10 cellular contexts compared by ENCODE assay signal in the genomic region with DNA sequence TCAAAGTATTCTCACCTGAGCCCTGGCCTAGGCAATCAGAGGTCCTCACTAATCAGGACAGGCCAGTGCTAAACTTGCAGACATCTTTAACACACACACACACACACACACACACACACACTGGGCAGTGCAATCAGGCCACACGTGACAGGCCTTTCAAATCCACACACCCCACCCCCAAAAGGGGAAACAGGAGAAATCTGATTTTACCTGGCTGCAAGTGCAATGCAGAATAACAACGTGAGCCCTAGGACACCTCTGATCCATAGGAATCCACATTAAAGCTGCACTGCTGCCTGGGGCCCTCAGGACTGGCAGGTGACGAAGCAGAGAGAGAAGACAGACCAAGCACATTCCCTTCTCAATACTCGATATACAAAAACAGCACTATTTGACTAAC.
A peak's percentile ranks its signal among the peaks of the same experiment; 100 is the strongest.
DNase-seq lines count a peak whose midpoint lies in the region; ATAC-seq, FAIRE-seq and TF ChIP-seq lines count a peak whose summit lies in the region.
"Had no signal": no experiment of that assay in that cellular context is flagged by ENCODE, and none has a peak within 500 bp of the region (broad histone marks: within the 10 kb centered on the region; RNA-seq: fewer than 3 reads in every experiment).

No MANE protein-coding gene starts in this region.

- H3K27ac ChIP-seq in HepG2 (ENCODE audit: extremely low read length, insufficient read depth, low read length) (peak overlapping the region; percentile 41), thoracic aorta (peak overlapping the region; percentile 18 to 21)

- 81% methylated on average over 4 of the region's 4 CpGs for WGBS in HepG2 (ENCODE audit: low lambda C conversion rate)

- H3K4me3 ChIP-seq in HepG2 (replicated peaks in 1 of 3; ENCODE audit: insufficient read depth in 1 of 3, low read depth in 2 of 3, low read length in 3 of 3) (no peak overlapping the region), thoracic aorta (peak overlapping the region; percentile 11), mucosa of descending colon (no peak overlapping the region)

- peaks cover 36% of the 10 kb centered on the region for H3K79me2 ChIP-seq in HepG2 (ENCODE audit: insufficient read depth, low read length)

- TF ChIP-seq CTCF in HepG2 (CRISPR knock-in tag; IDR thresholded peaks at IDR 0.05) (no peak), thoracic aorta (IDR thresholded peaks at IDR 0.05) (no peak), mucosa of descending colon (IDR thresholded peaks at IDR 0.05) (no peak)

- TF ChIP-seq EP300 in HepG2 (IDR thresholded peaks at IDR 0.05; ENCODE audit: low read depth in 2 of 2, low read length in 2 of 2) (no peak), HepG2 (CRISPR knock-in tag; IDR thresholded peaks at IDR 0.05; ENCODE audit: borderline replicate concordance) (no peak)

- no peak for TF ChIP-seq RAD21 in HepG2 (CRISPR knock-in tag; IDR thresholded peaks at IDR 0.05)

- in situ Hi-C loops in HepG2 (cut with HindIII; ENCODE audit: extremely low pct_ligation_motif_present, low pct_unique_long_range_greater_than_20kb): no loop called here

- H3K36me3 ChIP-seq in HepG2 (replicated peaks in 1 of 2; ENCODE audit: control insufficient read depth in 1 of 2, insufficient read depth in 2 of 2, low read length in 2 of 2) (no peaks in the 10 kb centered on the region; a peak in 1 of 5 replicates), thoracic aorta (no peaks in the 10 kb centered on the region), mucosa of descending colon (ENCODE audit: low read depth) (no peaks in the 10 kb centered on the region)

- H2AFZ ChIP-seq in HepG2 (ENCODE audit: low read length): no peak overlapping the region

- CTCF ChIA-PET in HepG2 (lab: Yijun Ruan, JAX; ENCODE audit: low intra/inter-chr PET ratio, low total read pairs): interaction anchor here (1.4 kb wide), 1 partner anchor 19 kb away, joined by 6 read pairs; no protein-coding TSS in a partner anchor

- peaks cover 98% of the 10 kb centered on the region for H3K4me1 Mint-ChIP-seq in activated naive CD4-positive, alpha-beta T cell treated with anti-CD3 and anti-CD28 coated beads, Interleukin-2, amount 50 U/mL, for 24 hours

- H3K27ac Mint-ChIP-seq in activated naive CD4-positive, alpha-beta T cell treated with anti-CD3 and anti-CD28 coated beads, Interleukin-2, amount 50 U/mL, for 24 hours: peak overlapping the region; percentile 96
- peak overlapping the region; percentile 46 to 81 for H3K27ac Mint-ChIP-seq in activated naive CD4-positive, alpha-beta T cell treated with anti-CD3 and anti-CD28 coated beads, Interleukin-2, amount 50 U/mL, for 72 hours

- H3K27me3 ChIP-seq in HepG2 (ENCODE audit: control insufficient read depth in 1 of 2, insufficient read depth in 2 of 2, low read length in 2 of 2) (no peaks in the 10 kb centered on the region), thoracic aorta (replicated peaks; ENCODE audit: insufficient read depth) (no peaks in the 10 kb centered on the region)

- H3K27me3 Mint-ChIP-seq in activated naive CD4-positive, alpha-beta T cell treated with anti-CD3 and anti-CD28 coated beads, Interleukin-2, amount 50 U/mL, for 24 hours: no peaks in the 10 kb centered on the region

- H3K36me3 Mint-ChIP-seq in activated naive CD4-positive, alpha-beta T cell treated with anti-CD3 and anti-CD28 coated beads, Interleukin-2, amount 50 U/mL, for 24 hours: peaks cover 31% of the 10 kb centered on the region
- peaks cover 17 to 59% of the 10 kb centered on the region in 2 donors for H3K36me3 Mint-ChIP-seq in activated naive CD4-positive, alpha-beta T cell treated with anti-CD3 and anti-CD28 coated beads, Interleukin-2, amount 50 U/mL, for 72 hours

- ATAC-seq in activated naive CD4-positive, alpha-beta T cell treated with anti-CD3 and anti-CD28 coated beads, Interleukin-2, amount 50 U/mL, for 72 hours: no peak
- ATAC-seq in HepG2 (peak; percentile 39), thoracic aorta (ENCODE audit: insufficient number of reproducible peaks, low FRiP score, low read depth) (no peak), HG02885 (IDR thresholded peaks at IDR 0.05; ENCODE audit: poor library complexity, unreplicated experiment) (no peak), mucosa of descending colon (no peak)

- FAIRE-seq in HepG2 (lab: Jason Lieb, UNC): no peak
- FAIRE-seq in GM19239 (lab: Jason Lieb, UNC): no peak
- FAIRE-seq: frontal cortex had no signal

- BruUV-seq in HepG2 (replicated peaks; lab: Mats Ljungman, UMichigan): no TSS peak

- H3K4me3 Mint-ChIP-seq in activated naive CD4-positive, alpha-beta T cell treated with anti-CD3 and anti-CD28 coated beads, Interleukin-2, amount 50 U/mL, for 24 hours: peak overlapping the region; percentile 53

- H3K9me3 ChIP-seq in HepG2 (ENCODE audit: low read length): no peaks in the 10 kb centered on the region
- no peaks in the 10 kb centered on the region for H3K9me3 ChIP-seq in thoracic aorta
- H3K9me3 ChIP-seq in mucosa of descending colon: no peaks in the 10 kb centered on the region

- intact Hi-C loops in HepG2 (cut with micrococcal nuclease; ENCODE audit: unreplicated experiment): loop anchor here (1.0 kb wide), 1 partner anchor 57 kb away; no protein-coding TSS in a partner anchor
- intact Hi-C loops in mucosa of descending colon (cut with DNase I, micrococcal nuclease): no loop called here

- H3K9ac ChIP-seq in HepG2 (ENCODE audit: insufficient read depth, low read depth, low read length): no peak overlapping the region

- H4K20me1 ChIP-seq in HepG2 (ENCODE audit: insufficient read depth, low read length): peaks cover 3% of the 10 kb centered on the region; the same call in 1 of the 2 replicates

- POLR2A ChIA-PET in HepG2 (lab: Yijun Ruan, JAX): interaction anchor here (0.9 kb wide), 1 partner anchor 12 kb away, joined by 3 read pairs; no protein-coding TSS in a partner anchor

- TF ChIP-seq POLR2A in HepG2 (IDR thresholded peaks at IDR 0.05; ENCODE audit: insufficient read depth in 1 of 2, low read depth in 2 of 2, low read length in 2 of 2): no peak

- DNase-seq in activated naive CD4-positive, alpha-beta T cell treated with anti-CD3 and anti-CD28 coated beads, Interleukin-2, amount 50 U/mL, for 16 hours: no peak
- no peak for DNase-seq in activated naive CD4-positive, alpha-beta T cell treated with anti-CD3 and anti-CD28 coated beads, Interleukin-2, amount 50 U/mL, for 72 hours (ENCODE audit: low spot score in 2 of 2)
- DNase-seq in HepG2 (ENCODE audit: low spot score) (no peak), thoracic aorta (ENCODE audit: low spot score) (no peak), GM19239 (ENCODE audit: insufficient read length, low spot score) (no peak), mucosa of descending colon (no peak)
- DNase-seq: AML-193 had no signal

- H3K4me2 ChIP-seq in HepG2 (ENCODE audit: low read depth, low read length): peak overlapping the region; percentile 50

- H3K4me1 ChIP-seq in HepG2 (ENCODE audit: insufficient read depth, low read length) (peaks cover 73% of the 10 kb centered on the region), thoracic aorta (ENCODE audit: control insufficient read depth in 1 of 2, low read depth in 2 of 2) (peaks cover 17 to 44% of the 10 kb centered on the region in 2 donors), mucosa of descending colon (ENCODE audit: low read depth) (peaks cover 36% of the 10 kb centered on the region)

- peaks cover 6% of the 10 kb centered on the region for H3K9me3 Mint-ChIP-seq in activated naive CD4-positive, alpha-beta T cell treated with anti-CD3 and anti-CD28 coated beads, Interleukin-2, amount 50 U/mL, for 24 hours
- H3K9me3 Mint-ChIP-seq in activated naive CD4-positive, alpha-beta T cell treated with anti-CD3 and anti-CD28 coated beads, Interleukin-2, amount 50 U/mL, for 72 hours: peaks cover 0 to 5% of the 10 kb centered on the region in 2 donors

TF ChIP-seq in HepG2, 621 proteins besides CTCF, POLR2A, EP300 and RAD21 (continues in another document):
- TF ChIP-seq RORA (CRISPR knock-in tag; IDR thresholded peaks at IDR 0.05) (no peak), CERS6 (CRISPR knock-in tag; IDR thresholded peaks at IDR 0.05) (no peak), ZNF367 (CRISPR knock-in tag; IDR thresholded peaks at IDR 0.05; ENCODE audit: borderline replicate concordance) (no peak), ZNF605 (CRISPR knock-in tag; IDR thresholded peaks at IDR 0.05) (no peak), IKZF4 (CRISPR knock-in tag; IDR thresholded peaks at IDR 0.05; ENCODE audit: borderline replicate concordance, low read depth, not compliant biosample characterization) (no peak)
- TF ChIP-seq, protein P1, sequence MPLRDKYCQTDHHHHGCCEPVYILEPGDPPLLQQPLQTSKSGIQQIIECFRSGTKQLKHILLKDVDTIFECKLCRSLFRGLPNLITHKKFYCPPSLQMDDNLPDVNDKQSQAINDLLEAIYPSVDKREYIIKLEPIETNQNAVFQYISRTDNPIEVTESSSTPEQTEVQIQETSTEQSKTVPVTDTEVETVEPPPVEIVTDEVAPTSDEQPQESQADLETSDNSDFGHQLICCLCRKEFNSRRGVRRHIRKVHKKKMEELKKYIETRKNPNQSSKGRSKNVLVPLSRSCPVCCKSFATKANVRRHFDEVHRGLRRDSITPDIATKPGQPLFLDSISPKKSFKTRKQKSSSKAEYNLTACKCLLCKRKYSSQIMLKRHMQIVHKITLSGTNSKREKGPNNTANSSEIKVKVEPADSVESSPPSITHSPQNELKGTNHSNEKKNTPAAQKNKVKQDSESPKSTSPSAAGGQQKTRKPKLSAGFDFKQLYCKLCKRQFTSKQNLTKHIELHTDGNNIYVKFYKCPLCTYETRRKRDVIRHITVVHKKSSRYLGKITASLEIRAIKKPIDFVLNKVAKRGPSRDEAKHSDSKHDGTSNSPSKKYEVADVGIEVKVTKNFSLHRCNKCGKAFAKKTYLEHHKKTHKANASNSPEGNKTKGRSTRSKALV (CRISPR knock-in tag; IDR thresholded peaks at IDR 0.05): no peak
- TF ChIP-seq, protein P2, sequence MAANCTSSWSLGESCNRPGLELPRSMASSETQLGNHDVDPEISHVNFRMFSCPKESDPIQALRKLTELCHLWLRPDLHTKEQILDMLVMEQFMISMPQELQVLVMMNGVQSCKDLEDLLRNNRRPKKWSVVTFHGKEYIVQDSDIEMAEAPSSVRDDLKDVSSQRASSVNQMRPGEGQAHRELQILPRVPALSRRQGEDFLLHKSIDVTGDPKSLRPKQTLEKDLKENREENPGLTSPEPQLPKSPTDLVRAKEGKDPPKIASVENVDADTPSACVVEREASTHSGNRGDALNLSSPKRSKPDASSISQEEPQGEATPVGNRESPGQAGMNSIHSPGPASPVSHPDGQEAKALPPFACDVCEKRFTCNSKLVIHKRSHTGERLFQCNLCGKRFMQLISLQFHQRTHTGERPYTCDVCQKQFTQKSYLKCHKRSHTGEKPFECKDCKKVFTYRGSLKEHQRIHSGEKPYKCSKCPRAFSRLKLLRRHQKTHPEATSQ (CRISPR knock-in tag; IDR thresholded peaks at IDR 0.05; ENCODE audit: borderline replicate concordance): no peak
